Comparison of ENCODE assay signal across 1 cellular context in genomic region chr1:207007352-207008033, GRCh38.
TF ChIP-seq lines count a peak whose summit lies in the region.

No MANE protein-coding gene starts in this region.

TF ChIP-seq in HCT116, 20 proteins besides CTCF, POLR2A, EP300 and RAD21 (continued from another document):
- TF ChIP-seq, protein P1, sequence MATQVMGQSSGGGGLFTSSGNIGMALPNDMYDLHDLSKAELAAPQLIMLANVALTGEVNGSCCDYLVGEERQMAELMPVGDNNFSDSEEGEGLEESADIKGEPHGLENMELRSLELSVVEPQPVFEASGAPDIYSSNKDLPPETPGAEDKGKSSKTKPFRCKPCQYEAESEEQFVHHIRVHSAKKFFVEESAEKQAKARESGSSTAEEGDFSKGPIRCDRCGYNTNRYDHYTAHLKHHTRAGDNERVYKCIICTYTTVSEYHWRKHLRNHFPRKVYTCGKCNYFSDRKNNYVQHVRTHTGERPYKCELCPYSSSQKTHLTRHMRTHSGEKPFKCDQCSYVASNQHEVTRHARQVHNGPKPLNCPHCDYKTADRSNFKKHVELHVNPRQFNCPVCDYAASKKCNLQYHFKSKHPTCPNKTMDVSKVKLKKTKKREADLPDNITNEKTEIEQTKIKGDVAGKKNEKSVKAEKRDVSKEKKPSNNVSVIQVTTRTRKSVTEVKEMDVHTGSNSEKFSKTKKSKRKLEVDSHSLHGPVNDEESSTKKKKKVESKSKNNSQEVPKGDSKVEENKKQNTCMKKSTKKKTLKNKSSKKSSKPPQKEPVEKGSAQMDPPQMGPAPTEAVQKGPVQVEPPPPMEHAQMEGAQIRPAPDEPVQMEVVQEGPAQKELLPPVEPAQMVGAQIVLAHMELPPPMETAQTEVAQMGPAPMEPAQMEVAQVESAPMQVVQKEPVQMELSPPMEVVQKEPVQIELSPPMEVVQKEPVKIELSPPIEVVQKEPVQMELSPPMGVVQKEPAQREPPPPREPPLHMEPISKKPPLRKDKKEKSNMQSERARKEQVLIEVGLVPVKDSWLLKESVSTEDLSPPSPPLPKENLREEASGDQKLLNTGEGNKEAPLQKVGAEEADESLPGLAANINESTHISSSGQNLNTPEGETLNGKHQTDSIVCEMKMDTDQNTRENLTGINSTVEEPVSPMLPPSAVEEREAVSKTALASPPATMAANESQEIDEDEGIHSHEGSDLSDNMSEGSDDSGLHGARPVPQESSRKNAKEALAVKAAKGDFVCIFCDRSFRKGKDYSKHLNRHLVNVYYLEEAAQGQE (IDR thresholded peaks at IDR 0.05; ENCODE audit: low read depth) = no peak
- TF ChIP-seq POLR2AphosphoS5 (IDR thresholded peaks at IDR 0.05; ENCODE audit: low read depth, low read length) (peak; percentile 43; the same call in 1 of the 2 replicates), EZH2phosphoT487 (IDR thresholded peaks at IDR 0.05; ENCODE audit: borderline replicate concordance) (no peak), ZNF274 (IDR thresholded peaks at IDR 0.05; ENCODE audit: low read depth, low read length) (no peak), SP1 (IDR thresholded peaks at IDR 0.05; ENCODE audit: low read depth) (peak; percentile 78), EGR1 (IDR thresholded peaks at IDR 0.05; ENCODE audit: low read depth) (no peak), TCF7L2 (IDR thresholded peaks at IDR 0.05; ENCODE audit: borderline replicate concordance, extremely low read depth, insufficient read depth, insufficient read length) (no peak)
